ENCODE assay signal across 9 cellular contexts in genomic region chr3:136142592-136142991, GRCh38. TPM values are rescaled to one million over a fixed set of nuclear protein-coding genes. Genes with fewer than 3 reads are reported as not detected.
DNase-seq lines count a peak whose midpoint lies in the region; ATAC-seq and TF ChIP-seq lines count a peak whose summit lies in the region.
"Had no signal": no experiment of that assay in that cellular context is flagged by ENCODE, and none has a peak within 500 bp of the region (broad histone marks: within the 10 kb centered on the region; RNA-seq: fewer than 3 reads in every experiment).

No MANE protein-coding gene starts in this region.

- H3K27ac Mint-ChIP-seq in effector memory CD8-positive, alpha-beta T cell = peak overlapping the region; percentile 6 to 55
- H3K27ac Mint-ChIP-seq in nephron progenitor cell (peak overlapping the region; percentile 79), mesothelial cell of epicardium (no peak overlapping the region)
- no peak overlapping the region for H3K27ac Mint-ChIP-seq in activated CD4-positive, alpha-beta T cell treated with anti-CD3 and anti-CD28 coated beads, Interleukin-2, amount 10 ng/mL, durations not matched to agents 7 days and 5 days

- H3K4me1 Mint-ChIP-seq in effector memory CD8-positive, alpha-beta T cell (ENCODE audit: low read depth in 2 of 2) = peaks cover 9 to 19% of the 10 kb centered on the region in 2 donors
- no peaks in the 10 kb centered on the region for H3K4me1 Mint-ChIP-seq in nephron progenitor cell
- H3K4me1 Mint-ChIP-seq in activated CD4-positive, alpha-beta T cell treated with anti-CD3 and anti-CD28 coated beads, Interleukin-2, amount 10 ng/mL, durations not matched to agents 7 days and 5 days = peaks cover 7% of the 10 kb centered on the region
- H3K4me1 Mint-ChIP-seq in mesothelial cell of epicardium = peaks cover 12% of the 10 kb centered on the region

- H3K27me3 Mint-ChIP-seq in effector memory CD8-positive, alpha-beta T cell = no peaks in the 10 kb centered on the region
- H3K27me3 Mint-ChIP-seq in nephron progenitor cell (ENCODE audit: low read depth, poor library complexity) = peaks cover 4% of the 10 kb centered on the region
- H3K27me3 Mint-ChIP-seq in activated CD4-positive, alpha-beta T cell treated with anti-CD3 and anti-CD28 coated beads, Interleukin-2, amount 10 ng/mL, durations not matched to agents 7 days and 5 days = no peaks in the 10 kb centered on the region
- H3K27me3 Mint-ChIP-seq in mesothelial cell of epicardium (ENCODE audit: low read depth) = no peaks in the 10 kb centered on the region
- H3K27me3 Mint-ChIP-seq: IgD-negative memory B cell had no signal

- ATAC-seq in effector memory CD8-positive, alpha-beta T cell (replicated peaks) = peak; percentile 66

- H3K4me3 Mint-ChIP-seq in effector memory CD8-positive, alpha-beta T cell = no peak overlapping the region
- H3K4me3 Mint-ChIP-seq in nephron progenitor cell = no peak overlapping the region
- H3K4me3 Mint-ChIP-seq in activated CD4-positive, alpha-beta T cell treated with anti-CD3 and anti-CD28 coated beads, Interleukin-2, amount 10 ng/mL, durations not matched to agents 7 days and 5 days = no peak overlapping the region
- no peak overlapping the region for H3K4me3 Mint-ChIP-seq in mesothelial cell of epicardium
- H3K4me3 Mint-ChIP-seq: IgD-negative memory B cell had no signal

- peaks cover 48% of the 10 kb centered on the region for H3K36me3 Mint-ChIP-seq in effector memory CD8-positive, alpha-beta T cell (ENCODE audit: insufficient read depth)
- H3K36me3 Mint-ChIP-seq in nephron progenitor cell (ENCODE audit: low read depth) (peaks cover 35% of the 10 kb centered on the region), mesothelial cell of epicardium (peaks cover 15% of the 10 kb centered on the region)
- H3K36me3 Mint-ChIP-seq in activated CD4-positive, alpha-beta T cell treated with anti-CD3 and anti-CD28 coated beads, Interleukin-2, amount 10 ng/mL, durations not matched to agents 7 days and 5 days (ENCODE audit: low read depth) = peaks cover 8% of the 10 kb centered on the region
- H3K36me3 Mint-ChIP-seq: IgD-negative memory B cell had no signal

- no peaks in the 10 kb centered on the region for H3K9me3 Mint-ChIP-seq in effector memory CD8-positive, alpha-beta T cell
- H3K9me3 Mint-ChIP-seq in nephron progenitor cell (no peaks in the 10 kb centered on the region), mesothelial cell of epicardium (no peaks in the 10 kb centered on the region)
- H3K9me3 Mint-ChIP-seq in activated CD4-positive, alpha-beta T cell treated with anti-CD3 and anti-CD28 coated beads, Interleukin-2, amount 10 ng/mL, durations not matched to agents 7 days and 5 days = no peaks in the 10 kb centered on the region
- H3K9me3 Mint-ChIP-seq: IgD-negative memory B cell had no signal

- POLR2A ChIA-PET in activated CD4-positive, alpha-beta T cell treated with anti-CD3 and anti-CD28 coated beads, Interleukin-2, amount 10 ng/mL, durations not matched to agents 7 days and 5 days (lab: Charles Lee) = no interaction called here

- TF ChIP-seq CTCF in nephron progenitor cell (IDR thresholded peaks at IDR 0.05) (no peak), GM20000 (IDR thresholded peaks at IDR 0.05; ENCODE audit: extremely low read depth, missing control alignments) (no peak), mesothelial cell of epicardium (IDR thresholded peaks at IDR 0.05; ENCODE audit: unreplicated experiment) (no peak)

- DNase-seq in EL (peak; percentile 90), NCI-H446 (lab: John Stamatoyannopoulos, UW) (peak; percentile 1 to 52), nephron progenitor cell (no peak), retina (no peak), GM20000 (ENCODE audit: low spot score) (no peak), mesothelial cell of epicardium (ENCODE audit: low spot score in 2 of 2, unreplicated experiment in 2 of 2) (no peak)
- no peak for DNase-seq in effector memory CD8-positive, alpha-beta T cell
- DNase-seq in activated CD4-positive, alpha-beta T cell treated with anti-CD3 and anti-CD28 coated beads, Interleukin-2, amount 10 ng/mL, durations not matched to agents 7 days and 5 days = no peak

- CTCF ChIA-PET in activated CD4-positive, alpha-beta T cell treated with anti-CD3 and anti-CD28 coated beads, Interleukin-2, amount 10 ng/mL, durations not matched to agents 7 days and 5 days (lab: Charles Lee) = no interaction called here

RNA-seq across cellular contexts. Expression of gene MSL2, which starts 53.5 kb away (rescaled TPM):
- total RNA-seq in activated CD4-positive, alpha-beta T cell treated with anti-CD3 and anti-CD28 coated beads, Interleukin-2, amount 10 ng/mL, durations not matched to agents 7 days and 5 days = 10 to 100 TPM; 62.1 to 69.2 TPM
- 43.2 to 44.5 TPM (median 43.5 TPM) in 3 replicates for total RNA-seq in mesothelial cell of epicardium

Comparison
In these comparisons a context has a peak if more than half of its experiments do, and no peak if none do; other contexts are left out.
1. DNase-seq: peak in EL (single experiment) and NCI-H446 (2 of 2); none in effector memory CD8-positive, alpha-beta T cell (0 of 3), nephron progenitor cell (single experiment), activated CD4-positive, alpha-beta T cell treated with anti-CD3 and anti-CD28 coated beads, Interleukin-2, amount 10 ng/mL, durations not matched to agents 7 days and 5 days (single experiment), retina (single experiment), GM20000 (single experiment) and mesothelial cell of epicardium (0 of 2).
2. H3K27ac Mint-ChIP-seq: peak in effector memory CD8-positive, alpha-beta T cell (2 of 2) and nephron progenitor cell (single experiment); none in activated CD4-positive, alpha-beta T cell treated with anti-CD3 and anti-CD28 coated beads, Interleukin-2, amount 10 ng/mL, durations not matched to agents 7 days and 5 days (single experiment) and mesothelial cell of epicardium (single experiment).